22 cellular contexts compared by ENCODE assay signal in genomic region chr9:104287255-104287872, GRCh38.
DNase-seq lines count a peak whose midpoint lies in the region; ATAC-seq, FAIRE-seq and TF ChIP-seq lines count a peak whose summit lies in the region.
"Had no signal": no experiment of that assay in that cellular context is flagged by ENCODE, and none has a peak within 500 bp of the region (broad histone marks: within the 10 kb centered on the region; RNA-seq: fewer than 3 reads in every experiment).

No MANE protein-coding gene starts in this region.

- no peak for DNase-seq in D721Med (ENCODE audit: insufficient read length, low spot score)
- DNase-seq in NCI-H69 (lab: John Stamatoyannopoulos, UW), result peak; percentile 61
- DNase-seq in colonic mucosa, result no peak
- DNase-seq in NCI-H446 (lab: John Stamatoyannopoulos, UW), result no peak
- DNase-seq: Caco-2; CD4-positive, alpha-beta memory T cell; GDM1; IMR-90; MV-4-11; NCI-H1105 treated with DMSO at 0.1 percent for 48 hours; NCI-H1694 treated with DMSO at 0.1 percent for 48 hours; NCI-H2081 treated with DMSO at 0.1 percent for 48 hours; NCI-H446 treated with DMSO at 0.1 percent for 48 hours; Right ventricle myocardium superior had no signal

- no peak for TF ChIP-seq CTCF in D721Med (IDR thresholded peaks at IDR 0.05; ENCODE audit: insufficient read depth, missing control alignments)
- no peak for TF ChIP-seq CTCF in colonic mucosa (IDR thresholded peaks at IDR 0.05)

- no peaks in the 10 kb centered on the region for H3K4me1 ChIP-seq in colonic mucosa
- H3K4me1 ChIP-seq: Caco-2 had no signal

- peak overlapping the region; percentile 58 for H3K27ac ChIP-seq in colonic mucosa
- H3K27ac ChIP-seq: BLaER1 treated with 17β-estradiol and CSF1 and Interleukin-3, amounts not matched to agents 10 nM and 100 nM; KMS-11 had no signal

- intact Hi-C loops in colonic mucosa (cut with DNase I), result no loop called here

- no peaks in the 10 kb centered on the region for H3K36me3 ChIP-seq in colonic mucosa
- H3K36me3 ChIP-seq: BLaER1 treated with 17β-estradiol and CSF1 and Interleukin-3, amounts not matched to agents 10 nM and 100 nM had no signal

- ATAC-seq in HG02938 (IDR thresholded peaks at IDR 0.05; ENCODE audit: unreplicated experiment) (no peak), HG02870 (IDR thresholded peaks at IDR 0.05; ENCODE audit: unreplicated experiment) (no peak)
- ATAC-seq: GM23338, HCT116 had no signal

- no peaks in the 10 kb centered on the region for H3K27me3 ChIP-seq in colonic mucosa
- H3K27me3 ChIP-seq: BLaER1 treated with 17β-estradiol and CSF1 and Interleukin-3, amounts not matched to agents 10 nM and 100 nM had no signal

- H3K9ac ChIP-seq in colonic mucosa (ENCODE audit: low read depth in 2 of 2, low read length in 2 of 2), result no peak overlapping the region
- H3K9ac ChIP-seq: BLaER1 treated with 17β-estradiol and CSF1 and Interleukin-3, amounts not matched to agents 10 nM and 100 nM; KMS-11 had no signal

- FAIRE-seq in D721Med (lab: Jason Lieb, UNC) (peak; percentile 97), islet of Langerhans (lab: Jason Lieb, UNC) (peak; percentile 30)
- FAIRE-seq: GM18507 had no signal

- H3K9me3 ChIP-seq in colonic mucosa, result no peaks in the 10 kb centered on the region
- H3K9me3 ChIP-seq: BLaER1 treated with 17β-estradiol and CSF1 and Interleukin-3, amounts not matched to agents 10 nM and 100 nM; Caco-2 had no signal

- H3K4me3 ChIP-seq in colonic mucosa, result no peak overlapping the region
- H3K4me3 ChIP-seq: BLaER1 treated with 17β-estradiol and CSF1 and Interleukin-3, amounts not matched to agents 10 nM and 100 nM; GM23338 had no signal
